Comparison of ENCODE assay signal across 9 cellular contexts in the genomic region with DNA sequence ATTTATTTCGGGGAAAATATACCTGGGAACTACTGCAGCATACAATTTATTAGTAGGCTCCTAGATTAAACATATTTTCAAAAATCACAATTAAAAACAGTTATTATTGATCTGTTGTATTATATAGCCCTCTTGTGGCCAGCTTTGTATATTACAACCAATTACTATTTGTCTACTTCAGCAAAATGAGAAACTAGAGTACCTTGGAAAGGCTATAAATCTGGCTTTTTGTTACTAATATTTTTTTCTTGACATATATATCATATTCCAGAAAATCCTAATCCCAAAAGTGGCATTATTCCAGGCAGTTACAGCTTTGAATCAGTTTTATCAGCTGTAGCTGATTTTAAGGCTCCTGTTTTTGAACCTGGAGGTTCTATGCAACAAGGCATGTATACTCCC.
DNase-seq lines count a peak whose midpoint lies in the region; FAIRE-seq and TF ChIP-seq lines count a peak whose summit lies in the region.
"Had no signal": no experiment of that assay in that cellular context is flagged by ENCODE, and none has a peak within 500 bp of the region (broad histone marks: within the 10 kb centered on the region; RNA-seq: fewer than 3 reads in every experiment).

No MANE protein-coding gene starts in this region.

- no peak overlapping the region for H3K9ac ChIP-seq in KMS-11

- H3K4me3 ChIP-seq in KMS-11 (IDR thresholded peaks at IDR 0.05; ENCODE audit: insufficient read depth, low read depth, low read length): no peak overlapping the region
- H3K4me3 ChIP-seq: SJCRH30 had no signal

- no peaks in the 10 kb centered on the region for H3K79me2 ChIP-seq in KMS-11 (ENCODE audit: insufficient read depth, low read depth)

- no peaks in the 10 kb centered on the region for H4K20me1 ChIP-seq in KMS-11 (ENCODE audit: insufficient read depth)

- no peaks in the 10 kb centered on the region for H3K36me3 ChIP-seq in KMS-11 (ENCODE audit: insufficient read depth)

- peak; percentile 84 for FAIRE-seq in D721Med (lab: Jason Lieb, UNC)

- DNase-seq in D721Med (ENCODE audit: insufficient read length, low spot score): no peak
- peak; percentile 67 for DNase-seq in RKO (ENCODE audit: low spot score)
- DNase-seq in fibroblast of peridontal ligament (ENCODE audit: extremely low read depth): peak; percentile 84
- DNase-seq in retina: peak; percentile 18
- no peak for DNase-seq in stimulated activated CD4-positive, alpha-beta T cell treated with anti-CD3 and anti-CD28 coated beads, Interleukin-12 subunit alpha, Interleukin-12 subunit beta, amount 100 ng/mL, for 4 hours
- DNase-seq in stimulated activated CD4-positive, alpha-beta T cell treated with anti-CD3 and anti-CD28 coated beads, Interleukin-2, amount 100 ng/mL, for 24 hours: no peak
- DNase-seq in posterior vena cava (ENCODE audit: low spot score): no peak

- H3K27me3 ChIP-seq in KMS-11 (ENCODE audit: insufficient read depth, low read depth): no peaks in the 10 kb centered on the region
- H3K27me3 ChIP-seq: SJCRH30 had no signal

- no peaks in the 10 kb centered on the region for H3K4me1 ChIP-seq in KMS-11 (ENCODE audit: low read depth, poor library complexity, severe bottlenecking)
- H3K4me1 ChIP-seq: SJCRH30 had no signal

- peak; percentile 67 for TF ChIP-seq CTCF in D721Med (IDR thresholded peaks at IDR 0.05; ENCODE audit: insufficient read depth, missing control alignments)
- TF ChIP-seq CTCF in KMS-11 (conservative IDR thresholded peaks at IDR 0.05; ENCODE audit: low read depth, low read length): peak; percentile 91

- H2AFZ ChIP-seq in KMS-11 (ENCODE audit: low read depth): no peak overlapping the region

- no peak overlapping the region for H3K4me2 ChIP-seq in KMS-11

- no peak overlapping the region for H3K27ac ChIP-seq in KMS-11
- H3K27ac ChIP-seq: SJCRH30 had no signal

- intact Hi-C loops in posterior vena cava (cut with DNase I): no loop called here

Comparison
In these comparisons a context has a peak if more than half of its experiments do, and no peak if none do; other contexts are left out.
1. DNase-seq: peak in RKO (single experiment), fibroblast of peridontal ligament (single experiment) and retina (single experiment); none in D721Med (single experiment), stimulated activated CD4-positive, alpha-beta T cell treated with anti-CD3 and anti-CD28 coated beads, Interleukin-12 subunit alpha, Interleukin-12 subunit beta, amount 100 ng/mL, for 4 hours (single experiment), stimulated activated CD4-positive, alpha-beta T cell treated with anti-CD3 and anti-CD28 coated beads, Interleukin-2, amount 100 ng/mL, for 24 hours (0 of 2) and posterior vena cava (single experiment).